ENCODE assay signal across 8 cellular contexts in genomic region chr11:133934599-133935550, GRCh38. TPM values are rescaled to one million over a fixed set of nuclear protein-coding genes. Genes with fewer than 3 reads are reported as not detected.
DNase-seq lines count a peak whose midpoint lies in the region; ATAC-seq and TF ChIP-seq lines count a peak whose summit lies in the region.
"Had no signal": no experiment of that assay in that cellular context is flagged by ENCODE, and none has a peak within 500 bp of the region (broad histone marks: within the 10 kb centered on the region; RNA-seq: fewer than 3 reads in every experiment).

No MANE protein-coding gene starts in this region.

- H3K27me3 ChIP-seq in RWPE2 (ENCODE audit: insufficient read depth, poor library complexity, severe bottlenecking): no peaks in the 10 kb centered on the region

- TF ChIP-seq CTCF in HFFc6 (IDR thresholded peaks at IDR 0.05) (no peak), RWPE2 (IDR thresholded peaks at IDR 0.05; ENCODE audit: poor library complexity, severe bottlenecking) (no peak)

- DNase-seq in HFFc6 (peak; percentile 81), RWPE2 (ENCODE audit: low spot score) (peak; percentile 70), foreskin melanocyte (peak; percentile 86), posterior vena cava (ENCODE audit: low spot score) (peak; percentile 81), glomerular visceral epithelial cell (ENCODE audit: extremely low spot score) (no peak), NCI-H2081 (lab: John Stamatoyannopoulos, UW) (no peak)
- no peak for DNase-seq in activated CD4-positive, alpha-beta T cell treated with anti-CD3 and anti-CD28 coated beads, Interleukin-2, amount 50 U/mL, for 1 hour

- no peak overlapping the region for H3K27ac Mint-ChIP-seq in HFFc6

- H3K27me3 Mint-ChIP-seq in HFFc6 (ENCODE audit: insufficient read depth): peaks cover 21% of the 10 kb centered on the region

- H3K4me1 ChIP-seq in RWPE2 (ENCODE audit: insufficient read depth, poor library complexity, severe bottlenecking): peaks cover 4% of the 10 kb centered on the region
- H3K4me1 ChIP-seq: adrenal gland had no signal

- H3K27ac ChIP-seq in RWPE2 (ENCODE audit: poor library complexity, severe bottlenecking): no peak overlapping the region
- H3K27ac ChIP-seq: adrenal gland had no signal

- H3K4me3 ChIP-seq in RWPE2 (ENCODE audit: severe bottlenecking): no peak overlapping the region
- H3K4me3 ChIP-seq: adrenal gland had no signal

- H3K9me3 ChIP-seq in RWPE2 (ENCODE audit: severe bottlenecking): no peaks in the 10 kb centered on the region
- H3K9me3 ChIP-seq: adrenal gland had no signal

- H3K4me1 Mint-ChIP-seq in HFFc6 (ENCODE audit: low read depth): peaks cover 6% of the 10 kb centered on the region

- H3K9me3 Mint-ChIP-seq in HFFc6: peaks cover 7% of the 10 kb centered on the region

- no peak overlapping the region for H3K4me3 Mint-ChIP-seq in HFFc6

- ATAC-seq in RWPE2 (ENCODE audit: low read depth): peak; percentile 93

- H3K36me3 ChIP-seq in RWPE2 (ENCODE audit: low read depth): no peaks in the 10 kb centered on the region
- H3K36me3 ChIP-seq: adrenal gland had no signal

- intact Hi-C loops in posterior vena cava (cut with DNase I): loop anchor here in 1 of 2 donors (5.0 kb wide), 1 partner anchor 207 kb away; no protein-coding TSS in a partner anchor

- H3K36me3 Mint-ChIP-seq in HFFc6 (ENCODE audit: low read depth): peaks cover 6% of the 10 kb centered on the region; the same call in 1 of the 2 replicates

RNA-seq across cellular contexts. Expression of gene IGSF9B, which starts 21.9 kb away (rescaled TPM):
- total RNA-seq in HFFc6 (2021; fragmentation: NEBNext Ultra II Directional; extraction: Animal tissue kit (Norgen Biotek cat#: 25700)): not detected
- total RNA-seq in posterior vena cava: 10 to 100 TPM; 45.0 to 57.8 TPM

Comparison
In these comparisons a context has a peak if more than half of its experiments do, and no peak if none do; other contexts are left out.
1. DNase-seq: peak in HFFc6 (single experiment), RWPE2 (single experiment), foreskin melanocyte (single experiment) and posterior vena cava (single experiment); none in glomerular visceral epithelial cell (single experiment), NCI-H2081 (0 of 2) and activated CD4-positive, alpha-beta T cell treated with anti-CD3 and anti-CD28 coated beads, Interleukin-2, amount 50 U/mL, for 1 hour (single experiment).
2. RNA of gene IGSF9B, which starts 21.9 kb away (total RNA-seq): 45.0 to 57.8 TPM in posterior vena cava; not detected in HFFc6; every median in the first group is over 10 times any median in the second.